8 cellular contexts compared by ENCODE assay signal in the genomic region with DNA sequence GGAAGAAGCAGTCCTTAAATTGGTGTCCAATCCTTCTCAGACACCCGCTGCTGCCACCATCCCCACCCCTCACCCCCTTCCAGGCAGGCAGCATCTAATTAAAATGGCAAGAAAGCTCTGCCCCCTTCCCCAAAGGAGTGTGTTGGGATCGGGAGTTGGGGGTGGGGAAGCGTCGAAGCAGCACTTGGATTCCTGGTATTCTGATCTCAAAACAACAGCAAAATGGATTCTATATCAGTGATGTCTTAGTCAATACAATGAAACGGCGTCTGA. TPM values are rescaled to one million over a fixed set of nuclear protein-coding genes. Genes with fewer than 3 reads are reported as not detected.
DNase-seq lines count a peak whose midpoint lies in the region; ATAC-seq and TF ChIP-seq lines count a peak whose summit lies in the region.

No MANE protein-coding gene starts in this region.

- H3K27ac ChIP-seq in spleen = peak overlapping the region in 6 of 8 donors; percentile 3 to 87 (median 76)

- H3K4me1 ChIP-seq in iPS-15b (ENCODE audit: control insufficient read depth, insufficient read depth, low read length) = peaks cover 17% of the 10 kb centered on the region
- peaks cover 10 to 68% (median 37%) of the 10 kb centered on the region in 6 donors for H3K4me1 ChIP-seq in spleen

- H3K4me3 Mint-ChIP-seq in activated T-helper 1 cell treated with anti-CD3 and anti-CD28 coated beads, Interleukin-12 subunit alpha, Interleukin-12 subunit beta, Interleukin-2, Interleukin-4 antibody, amounts not matched to agents 30 ng/mL and 10 ng/mL and 1 ng/mL, durations not matched to agents 14 hours and 24 hours and 36 hours = peak overlapping the region; percentile 96

- H3K4me3 ChIP-seq in iPS-15b (ENCODE audit: low read depth, low read length) (peak overlapping the region; percentile 96), spleen (peak overlapping the region; percentile 59 to 96 (median 74))

- intact Hi-C loops in activated T-helper 1 cell treated with anti-CD3 and anti-CD28 coated beads, Interleukin-12 subunit alpha, Interleukin-12 subunit beta, Interleukin-2, Interleukin-4 antibody, amounts not matched to agents 30 ng/mL and 10 ng/mL and 1 ng/mL, durations not matched to agents 14 hours and 24 hours and 36 hours (cut with micrococcal nuclease) = loop anchor here (5.0 kb wide), 1 partner anchor 211 kb away; no protein-coding TSS in a partner anchor
- intact Hi-C loops in spleen (cut with DNase I; ENCODE audit: low total_unique reads) = no loop called here

- H3K27ac Mint-ChIP-seq in activated T-helper 1 cell treated with anti-CD3 and anti-CD28 coated beads, Interleukin-12 subunit alpha, Interleukin-12 subunit beta, Interleukin-2, Interleukin-4 antibody, amounts not matched to agents 30 ng/mL and 10 ng/mL and 1 ng/mL, durations not matched to agents 14 hours and 24 hours and 36 hours = peak overlapping the region; percentile 91

- H3K36me3 ChIP-seq in iPS-15b (ENCODE audit: control insufficient read depth, insufficient read depth, low read length) (no peaks in the 10 kb centered on the region), spleen (no peaks in the 10 kb centered on the region)

- H3K9me3 Mint-ChIP-seq in activated T-helper 1 cell treated with anti-CD3 and anti-CD28 coated beads, Interleukin-12 subunit alpha, Interleukin-12 subunit beta, Interleukin-2, Interleukin-4 antibody, amounts not matched to agents 30 ng/mL and 10 ng/mL and 1 ng/mL, durations not matched to agents 14 hours and 24 hours and 36 hours = no peaks in the 10 kb centered on the region

- TF ChIP-seq CTCF in spleen (IDR thresholded peaks at IDR 0.05 in 8 of 11, conservative IDR thresholded peaks at IDR 0.05 in 3 of 11) = no peak

- H3K27me3 Mint-ChIP-seq in activated T-helper 1 cell treated with anti-CD3 and anti-CD28 coated beads, Interleukin-12 subunit alpha, Interleukin-12 subunit beta, Interleukin-2, Interleukin-4 antibody, amounts not matched to agents 30 ng/mL and 10 ng/mL and 1 ng/mL, durations not matched to agents 14 hours and 24 hours and 36 hours (ENCODE audit: insufficient read depth) = no peaks in the 10 kb centered on the region

- H3K4me1 Mint-ChIP-seq in activated T-helper 1 cell treated with anti-CD3 and anti-CD28 coated beads, Interleukin-12 subunit alpha, Interleukin-12 subunit beta, Interleukin-2, Interleukin-4 antibody, amounts not matched to agents 30 ng/mL and 10 ng/mL and 1 ng/mL, durations not matched to agents 14 hours and 24 hours and 36 hours (ENCODE audit: low read depth) = peaks cover 55% of the 10 kb centered on the region

- H3K27me3 ChIP-seq in iPS-15b (ENCODE audit: control insufficient read depth, insufficient read depth, low read length) = peaks cover 19% of the 10 kb centered on the region
- peaks cover 0 to 59% (median 0%) of the 10 kb centered on the region in 7 donors for H3K27me3 ChIP-seq in spleen (replicated peaks in 1 of 7)

- no peak overlapping the region for H3K9ac ChIP-seq in iPS-15b (ENCODE audit: low read depth, low read length)

- no peaks in the 10 kb centered on the region for H3K36me3 Mint-ChIP-seq in activated T-helper 1 cell treated with anti-CD3 and anti-CD28 coated beads, Interleukin-12 subunit alpha, Interleukin-12 subunit beta, Interleukin-2, Interleukin-4 antibody, amounts not matched to agents 30 ng/mL and 10 ng/mL and 1 ng/mL, durations not matched to agents 14 hours and 24 hours and 36 hours (ENCODE audit: low read depth)

- ATAC-seq in GM21529 (IDR thresholded peaks at IDR 0.05; ENCODE audit: unreplicated experiment) (no peak), GM19395 (IDR thresholded peaks at IDR 0.05; ENCODE audit: unreplicated experiment) (no peak)

- 0 to 2% (median 1%) methylated on average over 6 of the region's 6 CpGs for WGBS in spleen, 5 donors

- no peaks in the 10 kb centered on the region for H3K9me3 ChIP-seq in iPS-15b (ENCODE audit: control insufficient read depth, insufficient read depth, low read length)
- no peaks in the 10 kb centered on the region for H3K9me3 ChIP-seq in spleen

- DNase-seq in DMS 273 (lab: John Stamatoyannopoulos, UW; ENCODE audit: unreplicated experiment) = peak; percentile 75
- no peak for DNase-seq in DMS 273 treated with DMSO at 0.1 percent for 48 hours (lab: John Stamatoyannopoulos, UW)
- DNase-seq in activated T-helper 1 cell treated with anti-CD3 and anti-CD28 coated beads, Interleukin-12 subunit alpha, Interleukin-12 subunit beta, Interleukin-2, Interleukin-4 antibody, amounts not matched to agents 30 ng/mL and 10 ng/mL and 1 ng/mL, durations not matched to agents 14 hours and 24 hours and 36 hours (ENCODE audit: low spot score) = no peak
- no peak for DNase-seq in spleen
- DNase-seq in NCI-H1105 treated with DMSO at 0.1 percent for 48 hours (lab: John Stamatoyannopoulos, UW) = no peak

- no peak for TF ChIP-seq POLR2A in spleen (IDR thresholded peaks at IDR 0.05)

RNA-seq across cellular contexts. Expression of a gene that starts 1.4 kb away (rescaled TPM):
- 21.0 and 21.5 TPM in 2 replicates for total RNA-seq in activated T-helper 1 cell treated with anti-CD3 and anti-CD28 coated beads, Interleukin-12 subunit alpha, Interleukin-12 subunit beta, Interleukin-2, Interleukin-4 antibody, amounts not matched to agents 30 ng/mL and 10 ng/mL and 1 ng/mL, durations not matched to agents 14 hours and 24 hours and 36 hours
- 10 to 100 TPM in 6 of 7 donors, 1 to 10 TPM in 1; 9.0 to 34.5 (median 19.4) TPM for total RNA-seq in spleen
- polyA plus RNA-seq in spleen = 1 to 10 TPM in 2 of 3 donors, under 1 TPM in 1; 0.85 to 2.0 (median 1.6) TPM
